8 cellular contexts compared by ENCODE assay signal in genomic region chr4:26288308-26288982, GRCh38. TPM values are rescaled to one million over a fixed set of nuclear protein-coding genes. Genes with fewer than 3 reads are reported as not detected.
DNase-seq lines count a peak whose midpoint lies in the region; ATAC-seq and FAIRE-seq lines count a peak whose summit lies in the region.

No MANE protein-coding gene starts in this region.

- H3K36me3 Mint-ChIP-seq in T-helper 1 cell treated with Interleukin-12 subunit alpha and Interleukin-12 subunit beta and Interleukin-4 antibody, amounts not matched to agents 30 μg/mL and 1 μg/mL, for 36 hours (ENCODE audit: low read depth) = no peaks in the 10 kb centered on the region

- H3K36me3 ChIP-seq in SJCRH30 = no peaks in the 10 kb centered on the region

- intact Hi-C loops in left cardiac atrium (cut with DNase I) = no loop called here

- H3K9me3 Mint-ChIP-seq in T-helper 1 cell treated with Interleukin-12 subunit alpha and Interleukin-12 subunit beta and Interleukin-4 antibody, amounts not matched to agents 30 μg/mL and 1 μg/mL, for 36 hours = no peaks in the 10 kb centered on the region

- peak overlapping the region; percentile 37 for H3K27ac Mint-ChIP-seq in T-helper 1 cell treated with Interleukin-12 subunit alpha and Interleukin-12 subunit beta and Interleukin-4 antibody, amounts not matched to agents 30 μg/mL and 1 μg/mL, for 36 hours

- H3K4me1 ChIP-seq in SJCRH30 = peaks cover 22% of the 10 kb centered on the region

- no peak overlapping the region for H3K4me3 ChIP-seq in SJCRH30

- H3K9me3 ChIP-seq in SJCRH30 (replicated peaks) = no peaks in the 10 kb centered on the region

- H3K4me1 Mint-ChIP-seq in T-helper 1 cell treated with Interleukin-12 subunit alpha and Interleukin-12 subunit beta and Interleukin-4 antibody, amounts not matched to agents 30 μg/mL and 1 μg/mL, for 36 hours (ENCODE audit: low read depth) = peaks cover 18% of the 10 kb centered on the region

- H3K27me3 Mint-ChIP-seq in T-helper 1 cell treated with Interleukin-12 subunit alpha and Interleukin-12 subunit beta and Interleukin-4 antibody, amounts not matched to agents 30 μg/mL and 1 μg/mL, for 36 hours (ENCODE audit: low read depth) = no peaks in the 10 kb centered on the region

- peak; percentile 78 for ATAC-seq in GM18873 (IDR thresholded peaks at IDR 0.05; ENCODE audit: low FRiP score, unreplicated experiment)
- peak; percentile 80 for ATAC-seq in HG03045 (IDR thresholded peaks at IDR 0.05; ENCODE audit: unreplicated experiment)
- ATAC-seq in left cardiac atrium = peak; percentile 38 to 73

- FAIRE-seq in HTR-8/SVneo (lab: Jason Lieb, UNC) = no peak

- no peaks in the 10 kb centered on the region for H3K27me3 ChIP-seq in SJCRH30

- DNase-seq in AG20443 (ENCODE audit: low spot score) (peak; percentile 68), left cardiac atrium (no peak), HTR-8/SVneo (ENCODE audit: insufficient read length, low spot score) (no peak), SJCRH30 (no peak), nucleus accumbens (lab: John Stamatoyannopoulos, UW) (no peak)

- no peak overlapping the region for H3K27ac ChIP-seq in SJCRH30

- H3K4me3 Mint-ChIP-seq in T-helper 1 cell treated with Interleukin-12 subunit alpha and Interleukin-12 subunit beta and Interleukin-4 antibody, amounts not matched to agents 30 μg/mL and 1 μg/mL, for 36 hours = no peak overlapping the region

RNA-seq across cellular contexts. Expression of gene RBPJ, which starts 32.4 kb away (rescaled TPM):
- 10 to 100 TPM; 49.6 to 63.5 TPM for total RNA-seq in left cardiac atrium
- total RNA-seq in SJCRH30 (2014; rRNA removed; shearing (Covaris generic)) = 90.0 and 115 TPM in 2 replicates
